24 cellular contexts compared by ENCODE assay signal in genomic region chr3:45198264-45199260, GRCh38. TPM values are rescaled to one million over a fixed set of nuclear protein-coding genes. Genes with fewer than 3 reads are reported as not detected.
DNase-seq lines count a peak whose midpoint lies in the region; ATAC-seq and TF ChIP-seq lines count a peak whose summit lies in the region.
"Had no signal": no experiment of that assay in that cellular context is flagged by ENCODE, and none has a peak within 500 bp of the region (broad histone marks: within the 10 kb centered on the region; RNA-seq: fewer than 3 reads in every experiment).

No MANE protein-coding gene starts in this region.

- H3K4me1 ChIP-seq in mesenchymal stem cell (ENCODE audit: control insufficient read depth, insufficient read depth, low read depth, low read length) = peaks cover 8% of the 10 kb centered on the region
- no peaks in the 10 kb centered on the region for H3K4me1 ChIP-seq in lower lobe of right lung
- H3K4me1 ChIP-seq: adrenal gland, BLaER1, spleen had no signal

- peak overlapping the region; percentile 26 for H2BK15ac ChIP-seq in mesenchymal stem cell (ENCODE audit: low read depth, poor library complexity, severe bottlenecking)

- H3K9me3 Mint-ChIP-seq in natural killer cell treated with Interleukin-12 subunit alpha and Interleukin-12 subunit beta and Interleukin-15 and Interleukin-18, amount 100 ng/mL, for 72 hours = no peaks in the 10 kb centered on the region
- no peaks in the 10 kb centered on the region for H3K9me3 Mint-ChIP-seq in natural killer cell
- H3K9me3 Mint-ChIP-seq in chondrocyte (ENCODE audit: low read depth) = no peaks in the 10 kb centered on the region
- H3K9me3 Mint-ChIP-seq: activated CD4-positive, alpha-beta T cell treated with anti-CD3 and anti-CD28 coated beads, Interleukin-2, amount 10 ng/mL, durations not matched to agents 7 days and 5 days had no signal

- intact Hi-C loops in natural killer cell (cut with micrococcal nuclease) (no loop called here), lower lobe of right lung (cut with DNase I) (no loop called here)

- H3K9ac ChIP-seq in mesenchymal stem cell (ENCODE audit: low read length) = no peak overlapping the region
- H3K9ac ChIP-seq: BLaER1 had no signal

- no peak for ATAC-seq in natural killer cell treated with Interleukin-12 subunit alpha and Interleukin-12 subunit beta and Interleukin-15 and Interleukin-18, amount 100 ng/mL, for 72 hours
- no peak for ATAC-seq in natural killer cell
- ATAC-seq in lower lobe of right lung = no peak
- ATAC-seq in HG02763 (IDR thresholded peaks at IDR 0.05; ENCODE audit: unreplicated experiment) = no peak
- ATAC-seq in GM18868 (IDR thresholded peaks at IDR 0.05; ENCODE audit: unreplicated experiment) = no peak
- ATAC-seq: HepG2, left lobe of liver had no signal

- peak overlapping the region; percentile 88 to 96 for H3K18ac ChIP-seq in mesenchymal stem cell (ENCODE audit: low read depth in 1 of 2, low read length in 2 of 2)

- peak overlapping the region; percentile 57 to 70 for H3K4ac ChIP-seq in mesenchymal stem cell (ENCODE audit: low read depth in 1 of 2, low read length in 2 of 2)

- H2BK120ac ChIP-seq in mesenchymal stem cell (ENCODE audit: low read depth, low read length) = peak overlapping the region; percentile 67

- H3K4me3 ChIP-seq in mesenchymal stem cell (ENCODE audit: insufficient read depth in 1 of 2, low read depth in 1 of 2, low read length in 2 of 2) (no peak overlapping the region), lower lobe of right lung (no peak overlapping the region)
- H3K4me3 ChIP-seq: adrenal gland, BLaER1, esophagus muscularis mucosa, spleen had no signal

- peak overlapping the region; percentile 84 for H2AK5ac ChIP-seq in mesenchymal stem cell (ENCODE audit: low read length, severe bottlenecking)

- H3K9me3 ChIP-seq in mesenchymal stem cell (ENCODE audit: control insufficient read depth, low read length) (no peaks in the 10 kb centered on the region), lower lobe of right lung (no peaks in the 10 kb centered on the region)
- H3K9me3 ChIP-seq: adrenal gland, BLaER1, esophagus muscularis mucosa, spleen had no signal

- no peak overlapping the region for H3K4me2 ChIP-seq in mesenchymal stem cell (ENCODE audit: low read length, poor library complexity, severe bottlenecking)
- H3K4me2 ChIP-seq: BLaER1 had no signal

- H2BK12ac ChIP-seq in mesenchymal stem cell (ENCODE audit: low read length in 2 of 2) = peak overlapping the region; percentile 92 to 94

- H3K36me3 ChIP-seq in mesenchymal stem cell (ENCODE audit: control insufficient read depth in 1 of 2, insufficient read depth in 2 of 2, low read depth in 1 of 2, low read length in 2 of 2) = no peaks in the 10 kb centered on the region
- no peaks in the 10 kb centered on the region for H3K36me3 ChIP-seq in lower lobe of right lung
- H3K36me3 ChIP-seq: adrenal gland, BLaER1, esophagus muscularis mucosa, spleen had no signal

- peaks cover 24 to 26% of the 10 kb centered on the region in 2 donors for H3K27me3 Mint-ChIP-seq in natural killer cell treated with Interleukin-12 subunit alpha and Interleukin-12 subunit beta and Interleukin-15 and Interleukin-18, amount 100 ng/mL, for 72 hours
- H3K27me3 Mint-ChIP-seq in natural killer cell (ENCODE audit: low read depth in 2 of 2) = peaks cover 27 to 36% of the 10 kb centered on the region in 2 donors
- no peaks in the 10 kb centered on the region for H3K27me3 Mint-ChIP-seq in chondrocyte (ENCODE audit: low read depth)

- H3K36me3 Mint-ChIP-seq in natural killer cell treated with Interleukin-12 subunit alpha and Interleukin-12 subunit beta and Interleukin-15 and Interleukin-18, amount 100 ng/mL, for 72 hours = no peaks in the 10 kb centered on the region
- H3K36me3 Mint-ChIP-seq in natural killer cell (no peaks in the 10 kb centered on the region), chondrocyte (ENCODE audit: low read depth) (no peaks in the 10 kb centered on the region)

- H4K91ac ChIP-seq in mesenchymal stem cell (ENCODE audit: low read length) = peak overlapping the region; percentile 91

- no peaks in the 10 kb centered on the region for H3K27me3 ChIP-seq in mesenchymal stem cell (ENCODE audit: control insufficient read depth in 1 of 2, insufficient read depth in 1 of 2, low read length in 2 of 2)
- no peaks in the 10 kb centered on the region for H3K27me3 ChIP-seq in lower lobe of right lung (ENCODE audit: low read depth)
- H3K27me3 ChIP-seq: adrenal gland, BLaER1, esophagus muscularis mucosa had no signal

- no peak for TF ChIP-seq CTCF in natural killer cell (IDR thresholded peaks at IDR 0.05)
- no peak for TF ChIP-seq CTCF in chondrocyte (IDR thresholded peaks at IDR 0.05)
- no peak for TF ChIP-seq CTCF in lower lobe of right lung (IDR thresholded peaks at IDR 0.05)

- 90% methylated on average over 5 of the region's 5 CpGs for WGBS in mesenchymal stem cell

- no peak overlapping the region for H3K23ac ChIP-seq in mesenchymal stem cell (ENCODE audit: low read length in 2 of 2)

- H4K8ac ChIP-seq in mesenchymal stem cell (ENCODE audit: low read length) = peak overlapping the region; percentile 61

- peak; percentile 23 for DNase-seq in natural killer cell treated with Interleukin-12 subunit alpha and Interleukin-12 subunit beta and Interleukin-15 and Interleukin-18, amount 100 ng/mL, for 72 hours (ENCODE audit: low spot score)
- DNase-seq in natural killer cell (no peak), chondrocyte (ENCODE audit: low spot score) (no peak), mesenchymal stem cell (peak; percentile 53), lower lobe of right lung (no peak), NCI-H1092 treated with DMSO at 0.1 percent for 48 hours (lab: John Stamatoyannopoulos, UW) (no peak)
- DNase-seq: activated CD4-positive, alpha-beta T cell treated with anti-CD3 and anti-CD28 coated beads, Interleukin-2, amount 10 ng/mL, durations not matched to agents 7 days and 5 days; activated CD8-positive, alpha-beta memory T cell treated with anti-CD3 and anti-CD28 coated beads, Interleukin-2, amount 50 U/mL, for 48 hours; activated effector memory CD4-positive, alpha-beta T cell treated with Interleukin-2 at 50 U/mL for 16 hours; caudate nucleus; EL; glutamatergic neuron; NCI-H146; NCI-H524 treated with DMSO at 0.1 percent for 48 hours; nucleus accumbens; spleen had no signal

- no peak overlapping the region for H3K4me3 Mint-ChIP-seq in natural killer cell treated with Interleukin-12 subunit alpha and Interleukin-12 subunit beta and Interleukin-15 and Interleukin-18, amount 100 ng/mL, for 72 hours
- H3K4me3 Mint-ChIP-seq in natural killer cell (no peak overlapping the region), chondrocyte (ENCODE audit: unreplicated experiment) (no peak overlapping the region)
- H3K4me3 Mint-ChIP-seq: activated CD4-positive, alpha-beta T cell treated with anti-CD3 and anti-CD28 coated beads, Interleukin-2, amount 10 ng/mL, durations not matched to agents 7 days and 5 days had no signal

- no peak overlapping the region for H2BK5ac ChIP-seq in mesenchymal stem cell (ENCODE audit: low read depth, low read length, poor library complexity, severe bottlenecking)

- no peaks in the 10 kb centered on the region for H3K4me1 Mint-ChIP-seq in natural killer cell treated with Interleukin-12 subunit alpha and Interleukin-12 subunit beta and Interleukin-15 and Interleukin-18, amount 100 ng/mL, for 72 hours (ENCODE audit: low read depth in 2 of 2)
- no peaks in the 10 kb centered on the region for H3K4me1 Mint-ChIP-seq in natural killer cell
- peaks cover 17% of the 10 kb centered on the region for H3K4me1 Mint-ChIP-seq in chondrocyte (ENCODE audit: low read depth)
- H3K4me1 Mint-ChIP-seq: activated CD4-positive, alpha-beta T cell treated with anti-CD3 and anti-CD28 coated beads, Interleukin-2, amount 10 ng/mL, durations not matched to agents 7 days and 5 days had no signal

- H2AFZ ChIP-seq in mesenchymal stem cell (ENCODE audit: low read depth, low read length) = no peak overlapping the region

- H3K27ac ChIP-seq in mesenchymal stem cell (ENCODE audit: low read length, poor library complexity, severe bottlenecking) = no peak overlapping the region
- H3K27ac ChIP-seq in lower lobe of right lung = no peak overlapping the region
- H3K27ac ChIP-seq: BLaER1, esophagus muscularis mucosa, spleen had no signal

- no peak overlapping the region for H3K27ac Mint-ChIP-seq in natural killer cell treated with Interleukin-12 subunit alpha and Interleukin-12 subunit beta and Interleukin-15 and Interleukin-18, amount 100 ng/mL, for 72 hours
- no peak overlapping the region for H3K27ac Mint-ChIP-seq in natural killer cell
- H3K27ac Mint-ChIP-seq in chondrocyte (ENCODE audit: unreplicated experiment) = peak overlapping the region; percentile 43
- H3K27ac Mint-ChIP-seq: activated CD4-positive, alpha-beta T cell treated with anti-CD3 and anti-CD28 coated beads, Interleukin-2, amount 10 ng/mL, durations not matched to agents 7 days and 5 days had no signal

- H3K14ac ChIP-seq in mesenchymal stem cell (ENCODE audit: low read length in 2 of 2) = peak overlapping the region in 1 of 2 experiments; percentile 61

- H3K79me1 ChIP-seq in mesenchymal stem cell (replicated peaks; ENCODE audit: low read length, poor library complexity, severe bottlenecking) = no peaks in the 10 kb centered on the region

RNA-seq across cellular contexts. Expression of gene TMEM158, which starts 27.5 kb away (rescaled TPM):
- total RNA-seq in natural killer cell treated with Interleukin-12 subunit alpha and Interleukin-12 subunit beta and Interleukin-15 and Interleukin-18, amount 100 ng/mL, for 72 hours = 1 to 10 TPM in 1 of 2 donors, under 1 TPM in 1; 0.56 to 2.5 TPM
- under 1 TPM in 2 of 3 donors, not detected in 1; 0.40 to 0.47 TPM for total RNA-seq in natural killer cell
- 5.8 to 34.8 TPM (median 6.9 TPM) in 3 replicates for total RNA-seq in chondrocyte
- 142 TPM for polyA plus RNA-seq in mesenchymal stem cell (2013, experiment 1 of 2)
- polyA plus RNA-seq in mesenchymal stem cell (2013, experiment 2 of 2) = 144 TPM
- 0.80 TPM for total RNA-seq in lower lobe of right lung
- total RNA-seq: T-helper 1 cell treated with Interleukin-12 subunit alpha and Interleukin-12 subunit beta and Interleukin-4 antibody, amounts not matched to agents 30 ng/mL and 1 ng/mL, for 36 hours had no signal
- polyA plus RNA-seq: HepG2 had no signal

RNA-seq across cellular contexts. Expression of gene CDCP1, which starts 52.4 kb away (rescaled TPM):
- under 1 TPM; 0.29 to 0.36 TPM for total RNA-seq in natural killer cell treated with Interleukin-12 subunit alpha and Interleukin-12 subunit beta and Interleukin-15 and Interleukin-18, amount 100 ng/mL, for 72 hours
- total RNA-seq in natural killer cell (under 1 TPM; 0.38 to 0.61 (median 0.48) TPM), chondrocyte (0.15 to 0.48 TPM (median 0.18 TPM) in 3 replicates), lower lobe of right lung (28.7 TPM)
- 71.6 TPM for polyA plus RNA-seq in mesenchymal stem cell (2013, experiment 1 of 2)
- 71.5 TPM for polyA plus RNA-seq in mesenchymal stem cell (2013, experiment 2 of 2)

Comparison
In these comparisons a context has a peak if more than half of its experiments do, and no peak if none do; other contexts are left out.
1. DNase-seq: peak in natural killer cell treated with Interleukin-12 subunit alpha and Interleukin-12 subunit beta and Interleukin-15 and Interleukin-18, amount 100 ng/mL, for 72 hours (single experiment) and mesenchymal stem cell (single experiment); none in natural killer cell (single experiment), chondrocyte (single experiment), lower lobe of right lung (single experiment) and NCI-H1092 treated with DMSO at 0.1 percent for 48 hours (single experiment).
2. RNA of gene CDCP1, which starts 52.4 kb away (total RNA-seq): 28.7 TPM in lower lobe of right lung (single experiment); 0.38 to 0.61 TPM in natural killer cell, 0.29 to 0.36 TPM in natural killer cell treated with Interleukin-12 subunit alpha and Interleukin-12 subunit beta and Interleukin-15 and Interleukin-18, amount 100 ng/mL, for 72 hours and 0.15 to 0.48 TPM in chondrocyte; every median in the first group is over 10 times any median in the second.